ENCODE assay signal across 8 cellular contexts in the genomic region with DNA sequence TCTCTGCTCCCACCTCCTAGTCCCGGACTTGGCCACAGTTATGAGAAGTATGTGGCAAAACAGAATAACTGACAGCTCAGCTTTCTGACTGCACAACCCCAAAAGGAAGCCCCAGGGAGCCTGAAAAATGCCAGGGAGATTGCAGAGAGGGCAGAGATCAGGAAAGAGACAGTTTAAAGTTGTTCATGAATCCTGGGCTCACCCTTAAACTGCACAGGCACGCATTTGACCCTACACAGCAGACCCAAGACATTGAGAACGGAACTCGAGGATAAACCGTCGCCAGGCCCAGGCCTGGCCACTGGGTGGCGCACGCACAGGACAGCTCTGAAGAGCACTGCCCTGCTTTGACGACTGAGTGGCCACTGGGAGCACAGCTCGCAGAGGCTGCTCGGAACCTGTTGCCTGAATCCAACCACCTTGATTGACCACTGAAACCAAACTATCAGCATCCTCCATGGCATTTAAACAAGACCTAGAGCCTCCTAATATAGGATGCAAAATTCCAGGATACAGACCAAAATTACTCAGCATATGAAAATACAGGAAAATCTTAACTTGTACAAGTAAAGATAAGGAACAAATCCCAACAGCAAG.
DNase-seq lines count a peak whose midpoint lies in the region; ATAC-seq, FAIRE-seq and TF ChIP-seq lines count a peak whose summit lies in the region.

No MANE protein-coding gene starts in this region.

- peak overlapping the region; percentile 97 for H3K27ac Mint-ChIP-seq in osteocyte (ENCODE audit: unreplicated experiment)

- no peak for ATAC-seq in HG03442 (IDR thresholded peaks at IDR 0.05; ENCODE audit: unreplicated experiment)

- peak; percentile 34 for FAIRE-seq in A204.1 (lab: Jason Lieb, UNC)

- H3K4me3 ChIP-seq in GM12865 (ENCODE audit: low read depth, low read length) (no peak overlapping the region), fibroblast of mammary gland (ENCODE audit: control insufficient read depth, low read depth, low read length) (no peak overlapping the region)

- no peaks in the 10 kb centered on the region for H3K27me3 Mint-ChIP-seq in osteocyte (ENCODE audit: unreplicated experiment)

- H3K4me3 Mint-ChIP-seq in osteocyte (ENCODE audit: unreplicated experiment) = peak overlapping the region; percentile 62

- peaks cover 88% of the 10 kb centered on the region for H3K4me1 Mint-ChIP-seq in osteocyte (ENCODE audit: unreplicated experiment)

- DNase-seq in GM12865 (ENCODE audit: low read depth) (peak; percentile 52), NCI-H345 (lab: John Stamatoyannopoulos, UW) (peak; percentile 51), fibroblast of mammary gland (ENCODE audit: low read depth) (peak; percentile 81), osteocyte (ENCODE audit: extremely low spot score, unreplicated experiment) (peak; percentile 95), NCI-H446 treated with DMSO at 0.1 percent for 48 hours (lab: John Stamatoyannopoulos, UW) (no peak)
- DNase-seq in activated CD8-positive, alpha-beta memory T cell treated with anti-CD3 and anti-CD28 coated beads for 48 hours (ENCODE audit: low read depth in 2 of 3, low spot score in 2 of 3) = peak in 2 of 3 experiments; percentile 23 to 34

- no peaks in the 10 kb centered on the region for H3K36me3 Mint-ChIP-seq in osteocyte (ENCODE audit: unreplicated experiment)

- no peaks in the 10 kb centered on the region for H3K9me3 Mint-ChIP-seq in osteocyte (ENCODE audit: unreplicated experiment)

- TF ChIP-seq CTCF in GM12865 (IDR thresholded peaks at IDR 0.05; ENCODE audit: insufficient read depth, low read depth, low read length, missing control alignments) (peak; percentile 77), fibroblast of mammary gland (conservative IDR thresholded peaks at IDR 0.05; ENCODE audit: control insufficient read depth, insufficient read depth, low read depth, low read length) (peak; percentile 95), osteocyte (IDR thresholded peaks at IDR 0.05) (peak; percentile 98)
